In the genomic region with DNA sequence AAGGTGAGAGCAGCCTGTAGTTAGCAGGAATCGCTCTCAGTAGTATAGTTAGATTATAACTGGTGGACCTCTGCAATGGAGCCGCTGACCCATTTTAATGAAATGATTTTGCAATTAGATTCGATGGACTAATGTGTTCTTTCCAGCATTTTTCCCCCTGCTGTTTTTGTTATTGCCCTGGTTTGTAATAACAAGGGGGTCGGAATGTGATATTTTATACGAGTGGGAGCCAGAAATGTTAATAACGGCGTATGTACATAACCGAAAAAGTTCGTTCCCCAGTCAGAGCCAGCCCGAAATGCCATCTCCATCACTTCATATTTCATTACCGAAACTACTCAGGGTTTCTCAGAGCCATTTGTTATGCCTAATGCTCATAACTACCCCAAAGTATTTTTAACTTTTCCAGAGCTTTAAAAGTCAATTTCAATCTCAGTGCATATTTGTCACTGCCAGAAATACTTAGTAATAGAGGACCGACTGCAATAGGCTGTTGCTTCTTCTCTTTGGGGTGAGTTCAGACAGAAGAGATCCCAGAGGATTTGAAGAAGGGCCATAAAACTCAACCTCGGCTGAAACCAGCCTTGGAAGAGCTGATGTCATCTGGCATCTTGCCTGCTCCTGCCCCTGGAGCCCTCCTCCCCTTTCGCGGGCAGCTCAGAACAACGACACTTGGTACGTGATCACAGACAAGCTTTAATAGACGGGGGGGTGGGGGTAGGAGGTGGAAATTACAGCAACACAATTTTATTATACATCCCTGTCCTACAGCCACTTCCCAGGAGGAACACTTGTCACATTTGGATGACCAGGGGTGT, we compare ENCODE assay signal across 12 cellular contexts.
A peak's percentile ranks its signal among the peaks of the same experiment; 100 is the strongest.
DNase-seq lines count a peak whose midpoint lies in the region; ATAC-seq and TF ChIP-seq lines count a peak whose summit lies in the region.
"Had no signal": no experiment of that assay in that cellular context is flagged by ENCODE, and none has a peak within 500 bp of the region (broad histone marks: within the 10 kb centered on the region; RNA-seq: fewer than 3 reads in every experiment).

No MANE protein-coding gene starts in this region.

- no peak overlapping the region for H3K27ac Mint-ChIP-seq in activated CD8-positive, alpha-beta T cell treated with anti-CD3 and anti-CD28 coated beads for 36 hours
- H3K27ac Mint-ChIP-seq in T-helper 2 cell treated with Interferon-gamma antibody and Interleukin-4, amounts not matched to agents 5 μg/mL and 100 μg/mL, for 36 hours, result no peak overlapping the region
- H3K27ac Mint-ChIP-seq: activated T-helper 1 cell treated with anti-CD3 and anti-CD28 coated beads, Interleukin-12 subunit alpha, Interleukin-12 subunit beta, Interleukin-2, Interleukin-4 antibody, amounts not matched to agents 30 ng/mL and 10 ng/mL and 1 ng/mL, durations not matched to agents 14 hours and 24 hours and 36 hours; CD8-positive, alpha-beta memory T cell had no signal

- no peaks in the 10 kb centered on the region for H3K79me2 ChIP-seq in smooth muscle cell (ENCODE audit: low read depth)

- H3K4me1 ChIP-seq in smooth muscle cell (ENCODE audit: low read depth), result no peaks in the 10 kb centered on the region
- H3K4me1 ChIP-seq: breast epithelium had no signal

- H3K27ac ChIP-seq in smooth muscle cell (ENCODE audit: low read depth), result peak overlapping the region; percentile 85

- intact Hi-C loops in activated CD8-positive, alpha-beta T cell treated with anti-CD3 and anti-CD28 coated beads for 36 hours (cut with micrococcal nuclease), result no loop called here

- no peaks in the 10 kb centered on the region for H3K36me3 ChIP-seq in smooth muscle cell (ENCODE audit: low read depth)
- H3K36me3 ChIP-seq: breast epithelium had no signal

- DNase-seq in GM04504 (ENCODE audit: low read depth) (peak; percentile 32), NCI-H69 (lab: John Stamatoyannopoulos, UW) (peak; percentile 81), glomerular visceral epithelial cell (ENCODE audit: extremely low spot score) (peak; percentile 44), smooth muscle cell (lab: John Stamatoyannopoulos, UW; ENCODE audit: unreplicated experiment) (peak; percentile 17), SW 1271 (lab: John Stamatoyannopoulos, UW) (no peak)
- DNase-seq in activated CD8-positive, alpha-beta T cell treated with anti-CD3 and anti-CD28 coated beads for 36 hours, result no peak
- no peak for DNase-seq in T-helper 2 cell treated with Interferon-gamma antibody and Interleukin-4, amounts not matched to agents 5 μg/mL and 100 μg/mL, for 36 hours (ENCODE audit: low spot score)
- DNase-seq: activated CD4-positive, alpha-beta T cell treated with anti-CD3 and anti-CD28 coated beads for 4 hours; CD8-positive, alpha-beta memory T cell had no signal

- H3K4me1 Mint-ChIP-seq in activated CD8-positive, alpha-beta T cell treated with anti-CD3 and anti-CD28 coated beads for 36 hours (ENCODE audit: low read depth), result no peaks in the 10 kb centered on the region
- H3K4me1 Mint-ChIP-seq in T-helper 2 cell treated with Interferon-gamma antibody and Interleukin-4, amounts not matched to agents 5 μg/mL and 100 μg/mL, for 36 hours (ENCODE audit: low read depth), result no peaks in the 10 kb centered on the region
- H3K4me1 Mint-ChIP-seq: CD8-positive, alpha-beta memory T cell had no signal

- H3K9me3 ChIP-seq in smooth muscle cell (replicated peaks; ENCODE audit: low read depth), result no peaks in the 10 kb centered on the region
- H3K9me3 ChIP-seq: breast epithelium had no signal

- no peaks in the 10 kb centered on the region for H4K20me1 ChIP-seq in smooth muscle cell (ENCODE audit: low read depth)

- WGBS in smooth muscle cell (ENCODE audit: low lambda C conversion rate), result 41% methylated on average over 18 of the region's 18 CpGs

- H3K9ac ChIP-seq in smooth muscle cell (ENCODE audit: low read depth), result peak overlapping the region; percentile 33

- H3K27me3 Mint-ChIP-seq in activated CD8-positive, alpha-beta T cell treated with anti-CD3 and anti-CD28 coated beads for 36 hours, result peaks cover 2% of the 10 kb centered on the region
- no peaks in the 10 kb centered on the region for H3K27me3 Mint-ChIP-seq in T-helper 2 cell treated with Interferon-gamma antibody and Interleukin-4, amounts not matched to agents 5 μg/mL and 100 μg/mL, for 36 hours (ENCODE audit: low read depth)

- CTCF ChIA-PET in activated CD8-positive, alpha-beta T cell treated with anti-CD3 and anti-CD28 coated beads for 36 hours (lab: Charles Lee), result interaction anchor here (1.1 kb wide), 1 partner anchor 17 kb away, joined by 3 read pairs; no protein-coding TSS in a partner anchor

- no peak overlapping the region for H2AFZ ChIP-seq in smooth muscle cell (ENCODE audit: low read depth)

- H3K27me3 ChIP-seq in smooth muscle cell (ENCODE audit: low read depth), result no peaks in the 10 kb centered on the region
- H3K27me3 ChIP-seq: breast epithelium had no signal

- POLR2A ChIA-PET in activated CD8-positive, alpha-beta T cell treated with anti-CD3 and anti-CD28 coated beads for 36 hours (lab: Charles Lee), result interaction anchor here (0.7 kb wide), 1 partner anchor 9 kb away, joined by 3 read pairs; no protein-coding TSS in a partner anchor

- no peak for TF ChIP-seq CTCF in smooth muscle cell (IDR thresholded peaks at IDR 0.05; ENCODE audit: borderline replicate concordance, insufficient read depth, poor library complexity, severe bottlenecking)
- no peak for TF ChIP-seq CTCF in activated CD8-positive, alpha-beta T cell treated with anti-CD3 and anti-CD28 coated beads for 36 hours (IDR thresholded peaks at IDR 0.05)

- H3F3A ChIP-seq in smooth muscle cell (ENCODE audit: low read depth), result no peaks in the 10 kb centered on the region

- H3K36me3 Mint-ChIP-seq in activated CD8-positive, alpha-beta T cell treated with anti-CD3 and anti-CD28 coated beads for 36 hours (ENCODE audit: low read depth), result no peaks in the 10 kb centered on the region
- no peaks in the 10 kb centered on the region for H3K36me3 Mint-ChIP-seq in T-helper 2 cell treated with Interferon-gamma antibody and Interleukin-4, amounts not matched to agents 5 μg/mL and 100 μg/mL, for 36 hours (ENCODE audit: low read depth)
- H3K36me3 Mint-ChIP-seq: CD8-positive, alpha-beta memory T cell had no signal

- no peaks in the 10 kb centered on the region for H3K9me3 Mint-ChIP-seq in activated CD8-positive, alpha-beta T cell treated with anti-CD3 and anti-CD28 coated beads for 36 hours
- peaks cover 5% of the 10 kb centered on the region for H3K9me3 Mint-ChIP-seq in T-helper 2 cell treated with Interferon-gamma antibody and Interleukin-4, amounts not matched to agents 5 μg/mL and 100 μg/mL, for 36 hours
- H3K9me3 Mint-ChIP-seq: activated T-helper 1 cell treated with anti-CD3 and anti-CD28 coated beads, Interleukin-12 subunit alpha, Interleukin-12 subunit beta, Interleukin-2, Interleukin-4 antibody, amounts not matched to agents 30 ng/mL and 10 ng/mL and 1 ng/mL, durations not matched to agents 14 hours and 24 hours and 36 hours; CD8-positive, alpha-beta memory T cell had no signal

- H3K4me2 ChIP-seq in smooth muscle cell, result peak overlapping the region; percentile 67

- H3K4me3 ChIP-seq in smooth muscle cell, result no peak overlapping the region
- H3K4me3 ChIP-seq: breast epithelium had no signal

- H3K4me3 Mint-ChIP-seq in activated CD8-positive, alpha-beta T cell treated with anti-CD3 and anti-CD28 coated beads for 36 hours, result no peak overlapping the region
- no peak overlapping the region for H3K4me3 Mint-ChIP-seq in T-helper 2 cell treated with Interferon-gamma antibody and Interleukin-4, amounts not matched to agents 5 μg/mL and 100 μg/mL, for 36 hours
- H3K4me3 Mint-ChIP-seq: activated T-helper 1 cell treated with anti-CD3 and anti-CD28 coated beads, Interleukin-12 subunit alpha, Interleukin-12 subunit beta, Interleukin-2, Interleukin-4 antibody, amounts not matched to agents 30 ng/mL and 10 ng/mL and 1 ng/mL, durations not matched to agents 14 hours and 24 hours and 36 hours; CD8-positive, alpha-beta memory T cell had no signal

- ATAC-seq in activated CD8-positive, alpha-beta T cell treated with anti-CD3 and anti-CD28 coated beads for 36 hours, result no peak
- ATAC-seq in HG03196 (IDR thresholded peaks at IDR 0.05; ENCODE audit: unreplicated experiment), result no peak

Comparison
In these comparisons a context has a peak if more than half of its experiments do, and no peak if none do; other contexts are left out.
1. DNase-seq: peak in GM04504 (single experiment), NCI-H69 (single experiment), glomerular visceral epithelial cell (single experiment) and smooth muscle cell (single experiment); none in SW 1271 (0 of 2), activated CD8-positive, alpha-beta T cell treated with anti-CD3 and anti-CD28 coated beads for 36 hours (single experiment) and T-helper 2 cell treated with Interferon-gamma antibody and Interleukin-4, amounts not matched to agents 5 μg/mL and 100 μg/mL, for 36 hours (single experiment).